ENCODE assay signal across 21 cellular contexts in genomic region chr13:78401833-78402232, GRCh38.
"Had no signal": no experiment of that assay in that cellular context is flagged by ENCODE, and none has a peak within 500 bp of the region (broad histone marks: within the 10 kb centered on the region; RNA-seq: fewer than 3 reads in every experiment).

No MANE protein-coding gene starts in this region.

- H3K36me3 Mint-ChIP-seq: activated naive CD8-positive, alpha-beta T cell treated with anti-CD3 and anti-CD28 coated beads for 36 hours; memory B cell had no signal

- H3K4me3 ChIP-seq: coronary artery, esophagus muscularis mucosa, skin epidermis, tibial artery had no signal

- H3K4me3 Mint-ChIP-seq: activated CD4-positive, alpha-beta T cell treated with anti-CD3 and anti-CD28 coated beads for 36 hours; activated naive CD8-positive, alpha-beta T cell treated with anti-CD3 and anti-CD28 coated beads for 36 hours; activated T-cell treated with anti-CD3 and anti-CD28 coated beads, Interleukin-2, amount 50 U/mL, for 24 hours; memory B cell; nephron progenitor cell; stimulated activated naive CD8-positive, alpha-beta T cell treated with anti-CD3 and anti-CD28 coated beads, Interleukin-15, amount 100 ng/mL, for 72 hours; T-helper 2 cell treated with Interferon-gamma antibody and Interleukin-4, amounts not matched to agents 5 μg/mL and 100 μg/mL, for 36 hours had no signal

- H3K27ac Mint-ChIP-seq: activated CD4-positive, alpha-beta T cell treated with anti-CD3 and anti-CD28 coated beads for 36 hours; activated naive CD8-positive, alpha-beta T cell treated with anti-CD3 and anti-CD28 coated beads for 36 hours; activated T-cell treated with anti-CD3 and anti-CD28 coated beads, Interleukin-2, amount 50 U/mL, for 24 hours; activated T-helper 2 cell treated with anti-CD3 and anti-CD28 coated beads, Interferon-gamma antibody, Interleukin-2, Interleukin-4, amounts not matched to agents 10 μg/mL and 5 μg/mL and 100 μg/mL, durations not matched to agents 14 hours and 24 hours and 36 hours; memory B cell; nephron progenitor cell; stimulated activated naive CD8-positive, alpha-beta T cell treated with anti-CD3 and anti-CD28 coated beads, Interleukin-15, amount 100 ng/mL, for 72 hours; T-helper 2 cell treated with Interferon-gamma antibody and Interleukin-4, amounts not matched to agents 5 μg/mL and 100 μg/mL, for 36 hours had no signal

- H3K9me3 Mint-ChIP-seq: activated naive CD8-positive, alpha-beta T cell treated with anti-CD3 and anti-CD28 coated beads for 36 hours; activated T-helper 2 cell treated with anti-CD3 and anti-CD28 coated beads, Interferon-gamma antibody, Interleukin-2, Interleukin-4, amounts not matched to agents 10 μg/mL and 5 μg/mL and 100 μg/mL, durations not matched to agents 14 hours and 24 hours and 36 hours; nephron progenitor cell; T-helper 2 cell treated with Interferon-gamma antibody and Interleukin-4, amounts not matched to agents 5 μg/mL and 100 μg/mL, for 36 hours had no signal

- H3K4me1 ChIP-seq: esophagus muscularis mucosa, parathyroid adenoma, tibial artery had no signal

- H3K36me3 ChIP-seq: esophagus muscularis mucosa, tibial artery had no signal

- H3K4me1 Mint-ChIP-seq: activated CD4-positive, alpha-beta T cell treated with anti-CD3 and anti-CD28 coated beads for 36 hours; activated naive CD8-positive, alpha-beta T cell treated with anti-CD3 and anti-CD28 coated beads for 36 hours; nephron progenitor cell; stimulated activated naive CD8-positive, alpha-beta T cell treated with anti-CD3 and anti-CD28 coated beads, Interleukin-15, amount 100 ng/mL, for 72 hours had no signal

- H3K27me3 Mint-ChIP-seq: activated T-cell treated with anti-CD3 and anti-CD28 coated beads, Interleukin-2, amount 50 U/mL, for 24 hours; stimulated activated naive CD8-positive, alpha-beta T cell treated with anti-CD3 and anti-CD28 coated beads, Interleukin-15, amount 100 ng/mL, for 72 hours had no signal

- ATAC-seq: activated CD4-positive, alpha-beta T cell treated with anti-CD3 and anti-CD28 coated beads for 36 hours; right cardiac atrium; stimulated activated naive CD8-positive, alpha-beta T cell treated with anti-CD3 and anti-CD28 coated beads, Interleukin-15, amount 100 ng/mL, for 72 hours had no signal

- H3K27ac ChIP-seq: coronary artery, esophagus muscularis mucosa, parathyroid adenoma, skin epidermis, tibial artery had no signal

- H2AFZ ChIP-seq: parathyroid adenoma had no signal

- H3K27me3 ChIP-seq: esophagus muscularis mucosa, tibial artery had no signal

- DNase-seq: activated CD4-positive, alpha-beta T cell treated with anti-CD3 and anti-CD28 coated beads for 36 hours; activated CD4-positive, alpha-beta T cell treated with anti-CD3 and anti-CD28 coated beads, Interleukin-2, amount 50 U/mL, for 4 hours; activated CD8-positive, alpha-beta memory T cell treated with anti-CD3 and anti-CD28 coated beads for 24 hours; activated CD8-positive, alpha-beta memory T cell treated with anti-CD3 and anti-CD28 coated beads, Interleukin-2, amount 50 U/mL, for 4 hours; activated naive CD4-positive, alpha-beta T cell treated with Interleukin-2 at 50 U/mL for 16 hours; activated naive CD8-positive, alpha-beta T cell treated with anti-CD3 and anti-CD28 coated beads for 36 hours; activated T-cell treated with anti-CD3 and anti-CD28 coated beads, Interleukin-2, amount 50 U/mL, for 24 hours; cerebellar nuclear complex; hippocampal formation; nephron progenitor cell; right cardiac atrium; stimulated activated CD4-positive, alpha-beta T cell treated with anti-CD3 and anti-CD28 coated beads, Interleukin-1b, Interleukin-23, amount 100 ng/mL, for 48 hours; stimulated activated naive CD8-positive, alpha-beta T cell treated with anti-CD3 and anti-CD28 coated beads, Interleukin-15, amount 100 ng/mL, for 72 hours; tibial artery had no signal

- H3K79me2 ChIP-seq: parathyroid adenoma had no signal
